Comparison of ENCODE assay signal across 24 cellular contexts in the genomic region with DNA sequence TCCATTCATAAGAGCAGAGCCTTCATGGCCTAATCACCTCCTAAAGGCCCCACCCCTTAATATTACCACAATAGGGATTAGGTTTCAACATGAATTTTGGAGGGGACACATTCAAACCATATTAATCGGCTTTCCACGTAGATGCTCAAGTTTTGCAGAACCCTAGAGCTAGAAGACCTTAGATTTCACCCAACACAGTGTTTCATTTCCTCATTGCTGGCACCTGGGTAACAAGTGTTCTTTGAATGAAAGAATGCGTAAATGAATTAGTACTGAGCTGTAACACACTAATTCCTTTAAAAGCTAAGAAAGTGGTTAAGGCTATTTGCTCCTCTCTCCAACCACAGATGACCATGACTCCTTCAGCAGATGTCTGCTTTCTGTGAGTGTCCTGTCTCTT.
DNase-seq lines count a peak whose midpoint lies in the region; ATAC-seq, FAIRE-seq and TF ChIP-seq lines count a peak whose summit lies in the region.
"Had no signal": no experiment of that assay in that cellular context is flagged by ENCODE, and none has a peak within 500 bp of the region (broad histone marks: within the 10 kb centered on the region; RNA-seq: fewer than 3 reads in every experiment).

No MANE protein-coding gene starts in this region.

- no peaks in the 10 kb centered on the region for H3K9me3 Mint-ChIP-seq in memory B cell
- no peaks in the 10 kb centered on the region for H3K9me3 Mint-ChIP-seq in activated naive CD4-positive, alpha-beta T cell treated with anti-CD3 and anti-CD28 coated beads, Interleukin-2, amount 10 ng/mL, durations not matched to agents 7 days and 5 days
- H3K9me3 Mint-ChIP-seq: CD4-positive, alpha-beta T cell; IgD-negative memory B cell had no signal

- POLR2A ChIA-PET in HepG2 (lab: Yijun Ruan, JAX): no interaction called here

- CTCF ChIA-PET in activated naive CD4-positive, alpha-beta T cell treated with anti-CD3 and anti-CD28 coated beads, Interleukin-2, amount 10 ng/mL, durations not matched to agents 7 days and 5 days (lab: Charles Lee): no interaction called here
- CTCF ChIA-PET in HepG2 (lab: Yijun Ruan, JAX; ENCODE audit: low intra/inter-chr PET ratio, low total read pairs): no interaction called here

- FAIRE-seq in D721Med (lab: Jason Lieb, UNC): peak; percentile 16
- no peak for FAIRE-seq in HepG2 (lab: Jason Lieb, UNC)
- FAIRE-seq: H1, HTR-8/SVneo had no signal

- H4K20me1 ChIP-seq in Karpas-422 (ENCODE audit: insufficient read depth, low read depth, low read length) (no peaks in the 10 kb centered on the region), HepG2 (ENCODE audit: insufficient read depth, low read length) (no peaks in the 10 kb centered on the region)

- no peaks in the 10 kb centered on the region for H3K9me2 ChIP-seq in Karpas-422 (replicated peaks; ENCODE audit: insufficient read depth, low read length)

- H2AFZ ChIP-seq in Karpas-422 (ENCODE audit: low read length): no peak overlapping the region
- H2AFZ ChIP-seq in HepG2 (ENCODE audit: low read length): no peak overlapping the region

- peak overlapping the region; percentile 31 for H3K27ac Mint-ChIP-seq in memory B cell
- H3K27ac Mint-ChIP-seq in activated naive CD4-positive, alpha-beta T cell treated with anti-CD3 and anti-CD28 coated beads, Interleukin-2, amount 10 ng/mL, durations not matched to agents 7 days and 5 days: no peak overlapping the region
- H3K27ac Mint-ChIP-seq: CD4-positive, alpha-beta T cell had no signal

- TF ChIP-seq EP300 in HepG2 (IDR thresholded peaks at IDR 0.05; ENCODE audit: low read depth in 2 of 2, low read length in 2 of 2) (no peak), HepG2 (CRISPR knock-in tag; IDR thresholded peaks at IDR 0.05; ENCODE audit: borderline replicate concordance) (no peak)

- H3K4me3 ChIP-seq in Karpas-422 (ENCODE audit: low read length): no peak overlapping the region
- no peak overlapping the region for H3K4me3 ChIP-seq in HepG2 (replicated peaks in 1 of 3; ENCODE audit: insufficient read depth in 1 of 3, low read depth in 2 of 3, low read length in 3 of 3)
- H3K4me3 ChIP-seq: MG63 had no signal

- TF ChIP-seq RAD21 in HepG2 (CRISPR knock-in tag; IDR thresholded peaks at IDR 0.05): no peak

- BruUV-seq in HepG2 (replicated peaks; lab: Mats Ljungman, UMichigan): no TSS peak

- in situ Hi-C loops in HepG2 (cut with HindIII; ENCODE audit: extremely low pct_ligation_motif_present, low pct_unique_long_range_greater_than_20kb): no loop called here

- H3K27ac ChIP-seq in Karpas-422 (ENCODE audit: low read length): peak overlapping the region; percentile 28; the same call in 1 of the 2 replicates
- H3K27ac ChIP-seq in HepG2 (ENCODE audit: extremely low read length, insufficient read depth, low read length): no peak overlapping the region
- H3K27ac ChIP-seq: RWPE1 had no signal

- H3K4me1 Mint-ChIP-seq in memory B cell: peaks cover 27% of the 10 kb centered on the region
- H3K4me1 Mint-ChIP-seq in activated naive CD4-positive, alpha-beta T cell treated with anti-CD3 and anti-CD28 coated beads, Interleukin-2, amount 10 ng/mL, durations not matched to agents 7 days and 5 days: no peaks in the 10 kb centered on the region

- no peak for TF ChIP-seq POLR2A in HepG2 (IDR thresholded peaks at IDR 0.05; ENCODE audit: insufficient read depth in 1 of 2, low read depth in 2 of 2, low read length in 2 of 2)

- ATAC-seq in GM18868 (IDR thresholded peaks at IDR 0.05; ENCODE audit: unreplicated experiment): peak; percentile 55
- peak; percentile 68 for ATAC-seq in memory B cell (ENCODE audit: low read depth)
- no peak for ATAC-seq in HepG2
- ATAC-seq: PC-3, SK-N-SH treated with all-trans-retinoic acid at 6 μM for 48 hours had no signal

- no peaks in the 10 kb centered on the region for H3K9me3 ChIP-seq in Karpas-422 (ENCODE audit: low read length)
- H3K9me3 ChIP-seq in HepG2 (ENCODE audit: low read length): no peaks in the 10 kb centered on the region
- H3K9me3 ChIP-seq: Caco-2, MG63 had no signal

- H3K79me2 ChIP-seq in Karpas-422 (ENCODE audit: low read length) (no peaks in the 10 kb centered on the region), HepG2 (ENCODE audit: insufficient read depth, low read length) (no peaks in the 10 kb centered on the region)

- H3K27me3 ChIP-seq in Karpas-422 (ENCODE audit: low read length) (no peaks in the 10 kb centered on the region), HepG2 (ENCODE audit: control insufficient read depth in 1 of 2, insufficient read depth in 2 of 2, low read length in 2 of 2) (no peaks in the 10 kb centered on the region; a peak in 1 of 5 replicates)
- H3K27me3 ChIP-seq: MG63 had no signal

- H3K9ac ChIP-seq in Karpas-422 (ENCODE audit: low read length) (no peak overlapping the region), HepG2 (ENCODE audit: insufficient read depth, low read depth, low read length) (no peak overlapping the region)

- 0% methylated on average over 3 of the region's 3 CpGs for WGBS in HepG2 (ENCODE audit: low lambda C conversion rate)

- intact Hi-C loops in HepG2 (cut with micrococcal nuclease; ENCODE audit: unreplicated experiment): no loop called here

- no peak overlapping the region for H3K4me3 Mint-ChIP-seq in memory B cell
- H3K4me3 Mint-ChIP-seq in activated naive CD4-positive, alpha-beta T cell treated with anti-CD3 and anti-CD28 coated beads, Interleukin-2, amount 10 ng/mL, durations not matched to agents 7 days and 5 days: no peak overlapping the region
- H3K4me3 Mint-ChIP-seq: CD4-positive, alpha-beta T cell had no signal

- no peaks in the 10 kb centered on the region for H3K27me3 Mint-ChIP-seq in memory B cell
- no peaks in the 10 kb centered on the region for H3K27me3 Mint-ChIP-seq in activated naive CD4-positive, alpha-beta T cell treated with anti-CD3 and anti-CD28 coated beads, Interleukin-2, amount 10 ng/mL, durations not matched to agents 7 days and 5 days
- H3K27me3 Mint-ChIP-seq: CD4-positive, alpha-beta T cell; IgD-negative memory B cell had no signal

- H3K4me2 ChIP-seq in Karpas-422 (ENCODE audit: low read depth, low read length, poor library complexity, severe bottlenecking) (no peak overlapping the region), HepG2 (ENCODE audit: low read depth, low read length) (no peak overlapping the region)

- no peaks in the 10 kb centered on the region for H3K36me3 ChIP-seq in Karpas-422 (ENCODE audit: insufficient read depth, low read length)
- H3K36me3 ChIP-seq in HepG2 (replicated peaks in 1 of 2; ENCODE audit: control insufficient read depth in 1 of 2, insufficient read depth in 2 of 2, low read length in 2 of 2): no peaks in the 10 kb centered on the region
- H3K36me3 ChIP-seq: MG63 had no signal

- TF ChIP-seq CTCF in D721Med (IDR thresholded peaks at IDR 0.05; ENCODE audit: insufficient read depth, missing control alignments) (no peak), HepG2 (CRISPR knock-in tag; IDR thresholded peaks at IDR 0.05) (no peak)

- no peaks in the 10 kb centered on the region for H3K36me3 Mint-ChIP-seq in memory B cell
- no peaks in the 10 kb centered on the region for H3K36me3 Mint-ChIP-seq in activated naive CD4-positive, alpha-beta T cell treated with anti-CD3 and anti-CD28 coated beads, Interleukin-2, amount 10 ng/mL, durations not matched to agents 7 days and 5 days
- H3K36me3 Mint-ChIP-seq: IgD-negative memory B cell had no signal

- DNase-seq in D721Med (ENCODE audit: insufficient read length, low spot score) (no peak), Karpas-422 (peak; percentile 48), memory B cell (ENCODE audit: low spot score in 2 of 2) (no peak), HepG2 (ENCODE audit: low spot score) (no peak)
- no peak for DNase-seq in activated CD4-positive, alpha-beta T cell treated with anti-CD3 and anti-CD28 coated beads, Interleukin-2, amount 50 U/mL, for 1 hour
- DNase-seq in activated naive CD4-positive, alpha-beta T cell treated with anti-CD3 and anti-CD28 coated beads, Interleukin-2, amount 10 ng/mL, durations not matched to agents 7 days and 5 days: no peak
- DNase-seq: Caco-2; CD4-positive, alpha-beta T cell; DMS153; GF-D8; Kasumi-1; MG63; NCI-H1105 treated with DMSO at 0.1 percent for 48 hours; NCI-H1694; NCI-H2081 treated with DMSO at 0.1 percent for 48 hours; PC-3; SIG-M5; T-helper 1 cell had no signal

- H3K4me1 ChIP-seq in Karpas-422 (ENCODE audit: low read length) (peaks cover 35% of the 10 kb centered on the region), HepG2 (ENCODE audit: insufficient read depth, low read length) (no peaks in the 10 kb centered on the region)
- H3K4me1 ChIP-seq: Caco-2 had no signal

TF ChIP-seq in HepG2, 621 proteins besides CTCF, POLR2A, EP300 and RAD21:
- TF ChIP-seq ZNF350 (CRISPR knock-in tag; IDR thresholded peaks at IDR 0.05; ENCODE audit: borderline replicate concordance, low read depth) (no peak), DNMT1 (CRISPR knock-in tag; IDR thresholded peaks at IDR 0.05) (no peak), ZNF879 (CRISPR knock-in tag; IDR thresholded peaks at IDR 0.05) (no peak), DNMT3B (CRISPR knock-in tag; conservative IDR thresholded peaks at IDR 0.05) (no peak), HHEX (CRISPR knock-in tag; IDR thresholded peaks at IDR 0.05) (no peak), KLF11 (CRISPR knock-in tag; IDR thresholded peaks at IDR 0.05) (no peak), ZNF367 (CRISPR knock-in tag; IDR thresholded peaks at IDR 0.05; ENCODE audit: borderline replicate concordance) (no peak), SOX13 (IDR thresholded peaks at IDR 0.05) (no peak), SOX13 (CRISPR knock-in tag; conservative IDR thresholded peaks at IDR 0.05 in 1 of 2, IDR thresholded peaks at IDR 0.05 in 1 of 2) (no peak), NR1H2 (CRISPR knock-in tag; IDR thresholded peaks at IDR 0.05; ENCODE audit: borderline replicate concordance, low read depth) (no peak), ZNF572 (CRISPR knock-in tag; IDR thresholded peaks at IDR 0.05) (no peak), ZNF562 (CRISPR knock-in tag; IDR thresholded peaks at IDR 0.05; ENCODE audit: borderline replicate concordance) (no peak)
- TF ChIP-seq, protein P1, sequence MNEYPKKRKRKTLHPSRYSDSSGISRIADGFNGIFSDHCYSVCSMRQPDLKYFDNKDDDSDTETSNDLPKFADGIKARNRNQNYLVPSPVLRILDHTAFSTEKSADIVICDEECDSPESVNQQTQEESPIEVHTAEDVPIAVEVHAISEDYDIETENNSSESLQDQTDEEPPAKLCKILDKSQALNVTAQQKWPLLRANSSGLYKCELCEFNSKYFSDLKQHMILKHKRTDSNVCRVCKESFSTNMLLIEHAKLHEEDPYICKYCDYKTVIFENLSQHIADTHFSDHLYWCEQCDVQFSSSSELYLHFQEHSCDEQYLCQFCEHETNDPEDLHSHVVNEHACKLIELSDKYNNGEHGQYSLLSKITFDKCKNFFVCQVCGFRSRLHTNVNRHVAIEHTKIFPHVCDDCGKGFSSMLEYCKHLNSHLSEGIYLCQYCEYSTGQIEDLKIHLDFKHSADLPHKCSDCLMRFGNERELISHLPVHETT (CRISPR knock-in tag; conservative IDR thresholded peaks at IDR 0.05): no peak
